35 cellular contexts compared by ENCODE assay signal in the genomic region with DNA sequence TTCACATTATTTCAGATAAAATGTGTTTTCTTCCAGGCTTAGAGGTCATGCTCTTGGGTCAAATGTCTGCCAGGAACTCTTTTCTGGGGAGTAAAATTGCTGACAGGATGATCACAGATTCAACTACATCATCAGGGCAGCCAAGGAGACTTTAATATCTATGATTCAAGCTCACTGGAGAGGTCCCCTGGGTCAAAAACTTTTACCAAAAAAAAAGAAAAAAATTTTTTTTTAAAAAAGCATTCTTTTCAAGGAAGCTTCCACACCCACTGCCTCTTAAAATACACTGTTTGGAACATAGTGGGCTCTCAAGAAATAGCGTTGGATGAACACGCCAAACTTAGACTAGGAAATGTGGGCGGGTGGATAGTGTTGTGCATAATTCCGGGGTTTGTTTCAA.
"Had no signal": no experiment of that assay in that cellular context is flagged by ENCODE, and none has a peak within 500 bp of the region (broad histone marks: within the 10 kb centered on the region; RNA-seq: fewer than 3 reads in every experiment).

No MANE protein-coding gene starts in this region.

- H3K27ac ChIP-seq: adrenal gland, ascending aorta, breast epithelium, cardiac muscle cell, coronary artery, esophagus muscularis mucosa, WERI-Rb-1 had no signal

- H3K27me3 ChIP-seq: adrenal gland, ascending aorta, breast epithelium, cardiac muscle cell had no signal

- H3K4me1 ChIP-seq: adrenal gland, ascending aorta, breast epithelium, esophagus muscularis mucosa had no signal

- H3K9me3 ChIP-seq: adrenal gland, ascending aorta, breast epithelium, esophagus muscularis mucosa had no signal

- H3K27me3 Mint-ChIP-seq: activated CD4-positive, alpha-beta memory T cell treated with anti-CD3 and anti-CD28 coated beads for 36 hours; activated CD4-positive, alpha-beta T cell treated with anti-CD3 and anti-CD28 coated beads for 36 hours; activated CD4-positive, alpha-beta T cell treated with anti-CD3 and anti-CD28 coated beads, Interleukin-2, amount 10 ng/mL, durations not matched to agents 24 days and 14 days; activated naive CD4-positive, alpha-beta T cell treated with anti-CD3 and anti-CD28 coated beads, Interleukin-2, amount 50 U/mL, for 24 hours; activated naive CD8-positive, alpha-beta T cell treated with anti-CD3 and anti-CD28 coated beads, Interleukin-2, amount 50 U/mL, for 24 hours; T-helper 17 cell had no signal

- H3K4me3 Mint-ChIP-seq: activated B cell treated with CpG ODN at 0.5 μM for 24 hours; activated CD4-positive, alpha-beta memory T cell treated with anti-CD3 and anti-CD28 coated beads for 36 hours; activated CD4-positive, alpha-beta T cell treated with anti-CD3 and anti-CD28 coated beads for 36 hours; activated CD4-positive, alpha-beta T cell treated with anti-CD3 and anti-CD28 coated beads, Interleukin-2, amount 10 ng/mL, durations not matched to agents 24 days and 14 days; activated CD8-positive, alpha-beta memory T cell treated with anti-CD3 and anti-CD28 coated beads, Interleukin-2, amount 10 ng/mL, durations not matched to agents 7 days and 5 days; activated CD8-positive, alpha-beta T cell treated with anti-CD3 and anti-CD28 coated beads, Interleukin-2, amount 10 ng/mL, durations not matched to agents 7 days and 5 days; activated naive CD4-positive, alpha-beta T cell treated with anti-CD3 and anti-CD28 coated beads for 36 hours; activated naive CD4-positive, alpha-beta T cell treated with anti-CD3 and anti-CD28 coated beads, Interleukin-2, amount 50 U/mL, for 24 hours; activated naive CD8-positive, alpha-beta T cell treated with anti-CD3 and anti-CD28 coated beads for 36 hours; activated naive CD8-positive, alpha-beta T cell treated with anti-CD3 and anti-CD28 coated beads, Interleukin-2, amount 50 U/mL, for 24 hours; activated T-helper 1 cell treated with anti-CD3 and anti-CD28 coated beads, Interleukin-12 subunit alpha, Interleukin-12 subunit beta, Interleukin-2, Interleukin-4 antibody, amounts not matched to agents 30 ng/mL and 10 ng/mL and 1 ng/mL, durations not matched to agents 14 hours and 24 hours and 36 hours; brain; central memory CD8-positive, alpha-beta T cell; effector memory CD8-positive, alpha-beta T cell; T-helper 17 cell; T-helper 2 cell treated with Interferon-gamma antibody and Interleukin-4, amounts not matched to agents 5 μg/mL and 100 μg/mL, for 36 hours had no signal

- H3K27ac Mint-ChIP-seq: activated B cell treated with CpG ODN at 0.5 μM for 24 hours; activated CD4-positive, alpha-beta memory T cell treated with anti-CD3 and anti-CD28 coated beads for 36 hours; activated CD4-positive, alpha-beta T cell treated with anti-CD3 and anti-CD28 coated beads for 36 hours; activated CD4-positive, alpha-beta T cell treated with anti-CD3 and anti-CD28 coated beads, Interleukin-2, amount 10 ng/mL, durations not matched to agents 24 days and 14 days; activated CD8-positive, alpha-beta memory T cell treated with anti-CD3 and anti-CD28 coated beads, Interleukin-2, amount 10 ng/mL, durations not matched to agents 7 days and 5 days; activated CD8-positive, alpha-beta T cell treated with anti-CD3 and anti-CD28 coated beads, Interleukin-2, amount 10 ng/mL, durations not matched to agents 7 days and 5 days; activated naive CD4-positive, alpha-beta T cell treated with anti-CD3 and anti-CD28 coated beads for 36 hours; activated naive CD8-positive, alpha-beta T cell treated with anti-CD3 and anti-CD28 coated beads for 36 hours; activated naive CD8-positive, alpha-beta T cell treated with anti-CD3 and anti-CD28 coated beads, Interleukin-2, amount 50 U/mL, for 24 hours; activated T-helper 1 cell treated with anti-CD3 and anti-CD28 coated beads, Interleukin-12 subunit alpha, Interleukin-12 subunit beta, Interleukin-2, Interleukin-4 antibody, amounts not matched to agents 30 ng/mL and 10 ng/mL and 1 ng/mL, durations not matched to agents 14 hours and 24 hours and 36 hours; activated T-helper 2 cell treated with anti-CD3 and anti-CD28 coated beads, Interferon-gamma antibody, Interleukin-2, Interleukin-4, amounts not matched to agents 10 μg/mL and 5 μg/mL and 100 μg/mL, durations not matched to agents 14 hours and 24 hours and 36 hours; T-helper 17 cell; T-helper 2 cell treated with Interferon-gamma antibody and Interleukin-4, amounts not matched to agents 5 μg/mL and 100 μg/mL, for 36 hours had no signal

- ATAC-seq: activated CD4-positive, alpha-beta T cell treated with anti-CD3 and anti-CD28 coated beads for 36 hours; activated CD8-positive, alpha-beta memory T cell treated with anti-CD3 and anti-CD28 coated beads, Interleukin-2, amount 10 ng/mL, durations not matched to agents 7 days and 5 days; activated CD8-positive, alpha-beta T cell treated with anti-CD3 and anti-CD28 coated beads, Interleukin-2, amount 10 ng/mL, durations not matched to agents 7 days and 5 days; activated naive CD8-positive, alpha-beta T cell treated with anti-CD3 and anti-CD28 coated beads, Interleukin-2, amount 50 U/mL, for 24 hours; effector memory CD8-positive, alpha-beta T cell; T-helper 17 cell had no signal

- DNase-seq: activated B cell treated with CpG ODN at 0.5 μM for 24 hours; activated CD4-positive, alpha-beta memory T cell treated with anti-CD3 and anti-CD28 coated beads for 36 hours; activated CD4-positive, alpha-beta T cell treated with anti-CD3 and anti-CD28 coated beads for 36 hours; activated CD4-positive, alpha-beta T cell treated with anti-CD3 and anti-CD28 coated beads, Interleukin-2, amount 10 ng/mL, durations not matched to agents 24 days and 14 days; activated CD4-positive, CD25-positive, alpha-beta regulatory T cell treated with anti-CD3 and anti-CD28 coated beads, Interleukin-2, amount 50 U/mL, for 72 hours; activated CD8-positive, alpha-beta memory T cell treated with anti-CD3 and anti-CD28 coated beads, Interleukin-2, amount 10 ng/mL, durations not matched to agents 7 days and 5 days; activated CD8-positive, alpha-beta memory T cell treated with anti-CD3 and anti-CD28 coated beads, Interleukin-2, amount 50 U/mL, for 4 hours; activated CD8-positive, alpha-beta T cell treated with anti-CD3 and anti-CD28 coated beads, Interleukin-2, amount 10 ng/mL, durations not matched to agents 7 days and 5 days; activated effector memory CD4-positive, alpha-beta T cell treated with anti-CD3 and anti-CD28 coated beads, Interleukin-2, amount 50 U/mL, for 16 hours; activated naive CD4-positive, alpha-beta T cell treated with anti-CD3 and anti-CD28 coated beads for 36 hours; activated naive CD8-positive, alpha-beta T cell treated with anti-CD3 and anti-CD28 coated beads for 36 hours; activated naive CD8-positive, alpha-beta T cell treated with anti-CD3 and anti-CD28 coated beads, Interleukin-2, amount 50 U/mL, for 24 hours; activated T-cell treated with anti-CD3 and anti-CD28 coated beads, Interleukin-2, amount 50 U/mL, for 1 hour; activated T-cell treated with anti-CD3 and anti-CD28 coated beads, Interleukin-2, amount 50 U/mL, for 48 hours; adrenal gland; dermis blood vessel endothelial cell; effector CD4-positive, alpha-beta T cell; effector memory CD8-positive, alpha-beta T cell; erythroblast; foreskin fibroblast; T-helper 1 cell; T-helper 17 cell; T1000; WERI-Rb-1 had no signal

- H3K36me3 Mint-ChIP-seq: activated naive CD4-positive, alpha-beta T cell treated with anti-CD3 and anti-CD28 coated beads, Interleukin-2, amount 50 U/mL, for 24 hours had no signal

- H3K36me3 ChIP-seq: adrenal gland, ascending aorta, breast epithelium, cardiac muscle cell, esophagus muscularis mucosa had no signal

- H3K4me1 Mint-ChIP-seq: activated CD8-positive, alpha-beta memory T cell treated with anti-CD3 and anti-CD28 coated beads, Interleukin-2, amount 10 ng/mL, durations not matched to agents 7 days and 5 days; central memory CD8-positive, alpha-beta T cell had no signal

- H3K9me3 Mint-ChIP-seq: activated B cell treated with CpG ODN at 0.5 μM for 24 hours; activated CD4-positive, alpha-beta memory T cell treated with anti-CD3 and anti-CD28 coated beads for 36 hours; activated CD4-positive, alpha-beta T cell treated with anti-CD3 and anti-CD28 coated beads, Interleukin-2, amount 10 ng/mL, durations not matched to agents 24 days and 14 days; activated naive CD4-positive, alpha-beta T cell treated with anti-CD3 and anti-CD28 coated beads for 36 hours; activated naive CD4-positive, alpha-beta T cell treated with anti-CD3 and anti-CD28 coated beads, Interleukin-2, amount 50 U/mL, for 24 hours; activated naive CD8-positive, alpha-beta T cell treated with anti-CD3 and anti-CD28 coated beads for 36 hours; activated naive CD8-positive, alpha-beta T cell treated with anti-CD3 and anti-CD28 coated beads, Interleukin-2, amount 50 U/mL, for 24 hours; activated T-helper 1 cell treated with anti-CD3 and anti-CD28 coated beads, Interleukin-12 subunit alpha, Interleukin-12 subunit beta, Interleukin-2, Interleukin-4 antibody, amounts not matched to agents 30 ng/mL and 10 ng/mL and 1 ng/mL, durations not matched to agents 14 hours and 24 hours and 36 hours; activated T-helper 2 cell treated with anti-CD3 and anti-CD28 coated beads, Interferon-gamma antibody, Interleukin-2, Interleukin-4, amounts not matched to agents 10 μg/mL and 5 μg/mL and 100 μg/mL, durations not matched to agents 14 hours and 24 hours and 36 hours; brain; central memory CD8-positive, alpha-beta T cell; T-helper 2 cell treated with Interferon-gamma antibody and Interleukin-4, amounts not matched to agents 5 μg/mL and 100 μg/mL, for 36 hours had no signal

- H3K4me3 ChIP-seq: adrenal gland, ascending aorta, breast epithelium, cardiac muscle cell, coronary artery, esophagus muscularis mucosa had no signal
